Comparison of ENCODE assay signal across 8 cellular contexts in genomic region chr12:14514154-14514842, GRCh38. TPM values are rescaled to one million over a fixed set of nuclear protein-coding genes. Genes with fewer than 3 reads are reported as not detected.
DNase-seq lines count a peak whose midpoint lies in the region; ATAC-seq and TF ChIP-seq lines count a peak whose summit lies in the region.

No MANE protein-coding gene starts in this region.

- peak overlapping the region in 1 of 7 donors; percentile 76 for H3K27ac Mint-ChIP-seq in CD14-positive monocyte
- no peak overlapping the region for H3K27ac Mint-ChIP-seq in activated CD4-positive, alpha-beta memory T cell treated with anti-CD3 and anti-CD28 coated beads, Interleukin-2, amount 10 ng/mL, durations not matched to agents 7 days and 5 days

- peak; percentile 76 for ATAC-seq in HG02943 (IDR thresholded peaks at IDR 0.05; ENCODE audit: low read depth, unreplicated experiment)
- no peak for ATAC-seq in HG02759 (IDR thresholded peaks at IDR 0.05; ENCODE audit: unreplicated experiment)

- DNase-seq in CD14-positive monocyte (ENCODE audit: low spot score) (no peak), OCI-M1 (lab: John Stamatoyannopoulos, UW) (peak; percentile 71), fibroblast of gingiva (ENCODE audit: low read depth) (peak; percentile 13), pons (ENCODE audit: low spot score) (peak; percentile 34), NCI-H1930 (lab: John Stamatoyannopoulos, UW) (no peak)
- no peak for DNase-seq in activated CD4-positive, alpha-beta memory T cell treated with anti-CD3 and anti-CD28 coated beads, Interleukin-2, amount 10 ng/mL, durations not matched to agents 7 days and 5 days

- H3K9me3 Mint-ChIP-seq in CD14-positive monocyte, result no peaks in the 10 kb centered on the region
- no peaks in the 10 kb centered on the region for H3K9me3 Mint-ChIP-seq in activated CD4-positive, alpha-beta memory T cell treated with anti-CD3 and anti-CD28 coated beads, Interleukin-2, amount 10 ng/mL, durations not matched to agents 7 days and 5 days

- peaks cover 77 to 91% of the 10 kb centered on the region in 2 donors for H3K36me3 Mint-ChIP-seq in CD14-positive monocyte
- H3K36me3 Mint-ChIP-seq in activated CD4-positive, alpha-beta memory T cell treated with anti-CD3 and anti-CD28 coated beads, Interleukin-2, amount 10 ng/mL, durations not matched to agents 7 days and 5 days (ENCODE audit: low read depth), result no peaks in the 10 kb centered on the region

- peaks cover 6% of the 10 kb centered on the region for H3K4me1 Mint-ChIP-seq in CD14-positive monocyte
- H3K4me1 Mint-ChIP-seq in activated CD4-positive, alpha-beta memory T cell treated with anti-CD3 and anti-CD28 coated beads, Interleukin-2, amount 10 ng/mL, durations not matched to agents 7 days and 5 days, result no peaks in the 10 kb centered on the region

- intact Hi-C loops in CD14-positive monocyte (cut with micrococcal nuclease), result no loop called here

- POLR2A ChIA-PET in activated CD4-positive, alpha-beta memory T cell treated with anti-CD3 and anti-CD28 coated beads, Interleukin-2, amount 10 ng/mL, durations not matched to agents 7 days and 5 days (lab: Charles Lee), result no interaction called here

- H3K27me3 Mint-ChIP-seq in CD14-positive monocyte (ENCODE audit: low read depth in 3 of 3), result peaks cover 0 to 2% (median 0%) of the 10 kb centered on the region in 3 donors
- H3K27me3 Mint-ChIP-seq in activated CD4-positive, alpha-beta memory T cell treated with anti-CD3 and anti-CD28 coated beads, Interleukin-2, amount 10 ng/mL, durations not matched to agents 7 days and 5 days, result no peaks in the 10 kb centered on the region

- CTCF ChIA-PET in activated CD4-positive, alpha-beta memory T cell treated with anti-CD3 and anti-CD28 coated beads, Interleukin-2, amount 10 ng/mL, durations not matched to agents 7 days and 5 days (lab: Charles Lee), result interaction anchor here (0.7 kb wide), 1 partner anchor 573 kb away, joined by 3 read pairs; no protein-coding TSS in a partner anchor

- peak; percentile 16 for TF ChIP-seq CTCF in CD14-positive monocyte (IDR thresholded peaks at IDR 0.05)

- H3K4me3 Mint-ChIP-seq in CD14-positive monocyte, result no peak overlapping the region
- H3K4me3 Mint-ChIP-seq in activated CD4-positive, alpha-beta memory T cell treated with anti-CD3 and anti-CD28 coated beads, Interleukin-2, amount 10 ng/mL, durations not matched to agents 7 days and 5 days, result no peak overlapping the region

RNA-seq across cellular contexts. Expression of gene PLBD1, which starts 53.4 kb away (rescaled TPM):
- polyA plus RNA-seq in CD14-positive monocyte, result 100 to 1,000 TPM; 543 to 876 TPM
- not detected for total RNA-seq in activated CD4-positive, alpha-beta memory T cell treated with anti-CD3 and anti-CD28 coated beads, Interleukin-2, amount 10 ng/mL, durations not matched to agents 7 days and 5 days

Comparison
In these comparisons a context has a peak if more than half of its experiments do, and no peak if none do; other contexts are left out.
1. DNase-seq: peak in OCI-M1 (single experiment), fibroblast of gingiva (single experiment) and pons (single experiment); none in CD14-positive monocyte (single experiment), activated CD4-positive, alpha-beta memory T cell treated with anti-CD3 and anti-CD28 coated beads, Interleukin-2, amount 10 ng/mL, durations not matched to agents 7 days and 5 days (single experiment) and NCI-H1930 (0 of 2).